ENCODE assay signal across 10 cellular contexts in genomic region chr1:203084588-203085527, GRCh38. TPM values are rescaled to one million over a fixed set of nuclear protein-coding genes. Genes with fewer than 3 reads are reported as not detected.
DNase-seq lines count a peak whose midpoint lies in the region; ATAC-seq, FAIRE-seq and TF ChIP-seq lines count a peak whose summit lies in the region.
"Had no signal": no experiment of that assay in that cellular context is flagged by ENCODE, and none has a peak within 500 bp of the region (broad histone marks: within the 10 kb centered on the region; RNA-seq: fewer than 3 reads in every experiment).

No MANE protein-coding gene starts in this region.

- no peak overlapping the region for H3K4me2 ChIP-seq in DND-41 (ENCODE audit: insufficient read depth, low read length)
- no peak overlapping the region for H3K4me2 ChIP-seq in IMR-90 (ENCODE audit: low read depth, low read length)
- H3K4me2 ChIP-seq in K562 (ENCODE audit: insufficient read depth, low read length), result no peak overlapping the region

- dilution Hi-C loops in IMR-90 (cut with HindIII; ENCODE audit: low sequenced_read_pairs, unreplicated experiment), result no loop called here

- H2AK5ac ChIP-seq in IMR-90 (ENCODE audit: low read depth, low read length), result no peak overlapping the region

- H2BK120ac ChIP-seq in IMR-90 (ENCODE audit: low read depth, low read length), result no peak overlapping the region

- H3K9ac ChIP-seq in DND-41 (ENCODE audit: low read depth, low read length) (no peak overlapping the region), IMR-90 (ENCODE audit: low read depth, low read length) (no peak overlapping the region), K562 (ENCODE audit: insufficient read depth in 1 of 2, low read depth in 2 of 2, low read length in 2 of 2) (peak overlapping the region in 1 of 2 experiments; percentile 18; a peak in 1 of 4 replicates)

- CTCF ChIA-PET in IMR-90 (lab: Yijun Ruan, JAX), result interaction anchor here (0.7 kb wide), 1 partner anchor 45 kb away, joined by 3 read pairs; no protein-coding TSS in a partner anchor
- CTCF ChIA-PET in K562 (lab: Yijun Ruan, JAX; ENCODE audit: low intra/inter-chr PET ratio), result interaction anchor here (0.7 kb wide), 1 partner anchor 32 kb away, joined by 3 read pairs; no protein-coding TSS in a partner anchor

- H3K27ac ChIP-seq in DND-41 (ENCODE audit: low read length) (no peak overlapping the region), IMR-90 (ENCODE audit: insufficient read depth, low read length) (no peak overlapping the region), K562 (ENCODE audit: extremely low read depth, low read depth, low read length) (no peak overlapping the region), neutrophil (no peak overlapping the region)
- H3K27ac ChIP-seq: dorsolateral prefrontal cortex, SK-N-MC had no signal

- intact Hi-C loops in IMR-90 (cut with micrococcal nuclease), result no loop called here
- intact Hi-C loops in K562 (cut with micrococcal nuclease), result no loop called here

- no peak overlapping the region for H2BK5ac ChIP-seq in IMR-90 (ENCODE audit: low read depth, low read length, poor library complexity, severe bottlenecking)

- H4K20me1 ChIP-seq in DND-41 (ENCODE audit: insufficient read depth, low read length) (0 out of 2 replicates have a peak, but pooled peaks cover 3% of the 10 kb centered on the region), IMR-90 (ENCODE audit: insufficient read depth, low read length) (no peaks in the 10 kb centered on the region), K562 (replicated peaks; ENCODE audit: control insufficient read depth, insufficient read depth, low read length) (peaks cover 13% of the 10 kb centered on the region)

- POLR2A ChIA-PET in IMR-90 (lab: Charles Lee; ENCODE audit: unreplicated experiment), result no interaction called here
- POLR2A ChIA-PET in K562 (lab: Yijun Ruan, JAX), result interaction anchor here (0.6 to 3.6 kb wide), 7 partner anchors 7 to 357 kb away, joined by 3 to 12 read pairs (median 4); no protein-coding TSS in a partner anchor

- TF ChIP-seq RAD21 in IMR-90 (IDR thresholded peaks at IDR 0.05; ENCODE audit: low read length), result peak; percentile 25; the same call in 1 of the 2 replicates
- TF ChIP-seq RAD21 in K562 (CRISPR knock-in tag; conservative IDR thresholded peaks at IDR 0.05 in 1 of 2, IDR thresholded peaks at IDR 0.05 in 1 of 2), result peak; percentile 25 to 66; a peak in 2 of 4 replicates

- H3K9me3 ChIP-seq in DND-41 (ENCODE audit: insufficient read depth, low read length, severe bottlenecking), result no peaks in the 10 kb centered on the region
- no peaks in the 10 kb centered on the region for H3K9me3 ChIP-seq in IMR-90 (ENCODE audit: control insufficient read depth, insufficient read depth, low read length)
- H3K9me3 ChIP-seq in K562 (replicated peaks; ENCODE audit: control insufficient read depth, insufficient read depth, low read depth, low read length), result no peaks in the 10 kb centered on the region
- H3K9me3 ChIP-seq in neutrophil, result no peaks in the 10 kb centered on the region

- no peak overlapping the region for H2AK9ac ChIP-seq in IMR-90 (replicated peaks; ENCODE audit: low read depth, low read length, poor library complexity)

- no peak overlapping the region for H3K14ac ChIP-seq in IMR-90 (replicated peaks; ENCODE audit: low read depth, low read length)

- no peaks in the 10 kb centered on the region for H3K79me2 ChIP-seq in DND-41 (ENCODE audit: insufficient read depth, low read length)
- no peaks in the 10 kb centered on the region for H3K79me2 ChIP-seq in K562 (ENCODE audit: control insufficient read depth, insufficient read depth, low read length)

- TF ChIP-seq EP300 in K562 (IDR thresholded peaks at IDR 0.05; ENCODE audit: low read length), result no peak

- in situ Hi-C loops in IMR-90 (cut with MboI; ENCODE audit: low sequenced_read_pairs), result no loop called here
- in situ Hi-C loops in K562 (cut with MboI), result no loop called here

- FAIRE-seq in K562 (lab: Jason Lieb, UNC), result peak; percentile 57

- BruUV-seq in IMR-90 (replicated peaks; lab: Mats Ljungman, UMichigan) (no TSS peak), K562 (replicated peaks; lab: Mats Ljungman, UMichigan) (no TSS peak)

- H4K5ac ChIP-seq in IMR-90 (ENCODE audit: low read depth, low read length), result no peak overlapping the region

- peaks cover 33% of the 10 kb centered on the region for H3K27me3 ChIP-seq in DND-41 (ENCODE audit: insufficient read depth, low read length, poor library complexity)
- peaks cover 67% of the 10 kb centered on the region for H3K27me3 ChIP-seq in IMR-90 (ENCODE audit: control insufficient read depth, insufficient read depth, low read length)
- H3K27me3 ChIP-seq in K562 (ENCODE audit: control insufficient read depth in 2 of 2, insufficient read depth in 2 of 2, low read length in 2 of 2), result peaks cover 46 to 72% of the 10 kb centered on the region in 2 experiments
- no peaks in the 10 kb centered on the region for H3K27me3 ChIP-seq in neutrophil
- H3K27me3 ChIP-seq: dorsolateral prefrontal cortex had no signal

- 84% methylated on average over 6 of the region's 14 CpGs; no CpG with 5 or more reads in 1 of the 2 experiments for WGBS in IMR-90 (ENCODE audit: extremely low coverage in 2 of 2, insufficient read length in 1 of 2), 2 experiments
- WGBS in K562 (ENCODE audit: insufficient coverage, low coverage, missing lambda C conversion rate), result 16% methylated on average over 14 of the region's 14 CpGs

- H4K8ac ChIP-seq in IMR-90 (ENCODE audit: low read depth in 2 of 2, low read length in 2 of 2), result no peak overlapping the region

- TF ChIP-seq CTCF in DND-41 (IDR thresholded peaks at IDR 0.05; ENCODE audit: borderline replicate concordance, extremely low read depth, low read length, poor library complexity, severe bottlenecking) (peak; percentile 66), IMR-90 (conservative IDR thresholded peaks at IDR 0.05; ENCODE audit: low read depth, low read length) (peak; percentile 41), K562 (IDR thresholded peaks at IDR 0.05 in 2 of 3, conservative IDR thresholded peaks at IDR 0.05 in 1 of 3; ENCODE audit: insufficient read depth in 2 of 3, low read depth in 1 of 3, low read length in 3 of 3) (peak; percentile 81 to 96 (median 86)), neutrophil (IDR thresholded peaks at IDR 0.05) (peak; percentile 48)

- no peak overlapping the region for H4K91ac ChIP-seq in IMR-90 (ENCODE audit: insufficient read depth, low read depth, low read length)

- H3K18ac ChIP-seq in IMR-90 (ENCODE audit: low read depth, low read length), result no peak overlapping the region

- H3K56ac ChIP-seq in IMR-90 (ENCODE audit: extremely low read depth, insufficient read depth, low read length), result no peak overlapping the region

- H3K4me1 ChIP-seq in DND-41 (ENCODE audit: insufficient read depth, low read length) (no peaks in the 10 kb centered on the region), IMR-90 (ENCODE audit: control insufficient read depth, insufficient read depth, low read length) (no peaks in the 10 kb centered on the region), K562 (replicated peaks in 1 of 2; ENCODE audit: control insufficient read depth in 2 of 2, insufficient read depth in 2 of 2, low read length in 2 of 2) (peaks cover 0 to 12% of the 10 kb centered on the region in 2 experiments; a peak in 3 of 5 replicates), neutrophil (ENCODE audit: control insufficient read depth in 1 of 2, insufficient read depth in 1 of 2, low read depth in 1 of 2, low read length in 1 of 2) (peaks cover 15 to 16% of the 10 kb centered on the region in 2 experiments)

- no peak overlapping the region for H2BK15ac ChIP-seq in IMR-90 (ENCODE audit: low read depth, low read length)

- TF ChIP-seq POLR2A in IMR-90 (IDR thresholded peaks at IDR 0.05; ENCODE audit: low read depth, low read length), result no peak
- no peak for TF ChIP-seq POLR2A in K562 (conservative IDR thresholded peaks at IDR 0.05)

- H2AFZ ChIP-seq in DND-41 (ENCODE audit: low read depth, low read length), result no peak overlapping the region
- no peak overlapping the region for H2AFZ ChIP-seq in IMR-90 (replicated peaks; ENCODE audit: low read length, poor library complexity)
- no peak overlapping the region for H2AFZ ChIP-seq in K562 (ENCODE audit: low read depth, low read length)

- no peak; the same call in 2 of the 3 replicates for ATAC-seq in DND-41 (ENCODE audit: insufficient read depth, low read depth)
- no peak for ATAC-seq in IMR-90 (ENCODE audit: low read depth)
- peak; percentile 84 for ATAC-seq in K562
- no peak for ATAC-seq in HG03095 (IDR thresholded peaks at IDR 0.05; ENCODE audit: unreplicated experiment)
- no peak for ATAC-seq in GM21381 (IDR thresholded peaks at IDR 0.05; ENCODE audit: unreplicated experiment)
- ATAC-seq in HG02610 (IDR thresholded peaks at IDR 0.05; ENCODE audit: unreplicated experiment), result no peak

- H3K79me1 ChIP-seq in IMR-90 (ENCODE audit: low read depth in 1 of 2, low read length in 2 of 2), result no peaks in the 10 kb centered on the region

- H3K9me1 ChIP-seq in IMR-90 (ENCODE audit: insufficient read depth, low read length) (no peaks in the 10 kb centered on the region), K562 (ENCODE audit: control insufficient read depth, insufficient read depth, low read length) (no peaks in the 10 kb centered on the region)

- H3K36me3 ChIP-seq in DND-41 (ENCODE audit: insufficient read depth, low read length) (no peaks in the 10 kb centered on the region), IMR-90 (ENCODE audit: control insufficient read depth, insufficient read depth, low read length) (no peaks in the 10 kb centered on the region), K562 (ENCODE audit: control insufficient read depth, insufficient read depth, low read length) (no peaks in the 10 kb centered on the region), neutrophil (peaks cover 11% of the 10 kb centered on the region)

- no peak overlapping the region for H3K4me3 ChIP-seq in DND-41 (ENCODE audit: low read depth in 1 of 2, low read length in 2 of 2)
- H3K4me3 ChIP-seq in IMR-90 (ENCODE audit: insufficient read depth, low read depth, low read length), result no peak overlapping the region
- H3K4me3 ChIP-seq in K562, result no peak overlapping the region
- no peak overlapping the region for H3K4me3 ChIP-seq in neutrophil (ENCODE audit: low read depth in 1 of 2, low read length in 1 of 2)
- H3K4me3 ChIP-seq: dorsolateral prefrontal cortex, SK-N-MC had no signal

- no peak overlapping the region for H3K4ac ChIP-seq in IMR-90 (ENCODE audit: low read depth, low read length)

- H3K23ac ChIP-seq in IMR-90 (ENCODE audit: low read depth, low read length), result no peak overlapping the region

- no peak overlapping the region for H2BK20ac ChIP-seq in IMR-90 (ENCODE audit: low read depth, low read length)

- DNase-seq in DND-41 (peak; percentile 22), IMR-90 (no peak), K562 (ENCODE audit: extremely low read depth in 1 of 4, low spot score in 3 of 4) (peak; percentile 49 to 83 (median 80)), anterior cingulate cortex (lab: John Stamatoyannopoulos, UW) (no peak)

RNA-seq across cellular contexts. Expression of gene MYOG, which starts 1.0 kb away (rescaled TPM):
- total RNA-seq in IMR-90 (2012; rRNA removed) (not detected in 2 replicates), K562 (2014; rRNA removed) (not detected in 2 replicates), K562 (2014; rRNA removed; fragmentation: Illumina TruSeq; extraction: Trizol) (not detected in 2 replicates), K562 (2015; rRNA removed; fragmentation: Illumina TruSeq; extraction: Trizol) (not detected in 2 replicates), K562 (2021) (not detected in 2 replicates)
- polyA plus RNA-seq in IMR-90 (2012; rRNA removed) (not detected in 2 replicates), K562 (2011; rRNA removed) (not detected in 2 replicates), K562 (2014; fragmentation: Illumina TruSeq; extraction: Trizol) (not detected in 2 replicates), K562 (2014; fragmentation: Nextera tagmentation; extraction: Ambion mirVana) (not detected), K562 (2014; rRNA removed) (not detected in 2 replicates)
- not detected in 2 replicates for polyA plus RNA-seq in IMR-90 (2012; cell fraction: cytosol; rRNA removed)
- not detected in 2 replicates for polyA plus RNA-seq in IMR-90 (2012; cell fraction: nucleus; rRNA removed; ENCODE audit: low replicate concordance)
- total RNA-seq in K562 (2011; cell fraction: chromatin; rRNA removed; ENCODE audit: low replicate concordance), result not detected in 2 replicates
- not detected in 2 replicates for total RNA-seq in K562 (2011; cell fraction: nucleolus; rRNA removed)
- not detected in 2 replicates for total RNA-seq in K562 (2011; cell fraction: nucleoplasm; rRNA removed)
- polyA plus RNA-seq in K562 (2011; cell fraction: cytosol; rRNA removed), result not detected in 2 replicates
- polyA plus RNA-seq in K562 (2011; cell fraction: nucleus; rRNA removed), result not detected in 2 replicates
- polyA plus RNA-seq in K562 (2012), result not detected in 2 replicates
- not detected in 2 replicates for polyA minus RNA-seq in K562 (2011; rRNA and poly(A)+ RNA removed)
- polyA minus RNA-seq in K562 (2011; cell fraction: cytosol; rRNA and poly(A)+ RNA removed), result not detected in 2 replicates
- not detected in 2 replicates for polyA minus RNA-seq in K562 (2011; cell fraction: nucleus; rRNA and poly(A)+ RNA removed)

RNA-seq across cellular contexts. Expression of gene ADORA1, which starts 42.7 kb away (rescaled TPM):
- total RNA-seq in IMR-90 (2012; rRNA removed) (under 0.01 and 0.36 TPM in 2 replicates), K562 (2014; rRNA removed) (not detected in 2 replicates), K562 (2014; rRNA removed; fragmentation: Illumina TruSeq; extraction: Trizol) (not detected in 2 replicates), K562 (2015; rRNA removed; fragmentation: Illumina TruSeq; extraction: Trizol) (not detected in 2 replicates), K562 (2021) (not detected in 2 replicates)
- polyA plus RNA-seq in IMR-90 (2012; rRNA removed) (0.56 and 0.66 TPM in 2 replicates), K562 (2011; rRNA removed) (not detected in 2 replicates), K562 (2014; fragmentation: Illumina TruSeq; extraction: Trizol) (not detected in 2 replicates), K562 (2014; fragmentation: Nextera tagmentation; extraction: Ambion mirVana) (not detected), K562 (2014; rRNA removed) (not detected in 2 replicates)
- 0.38 and 1.4 TPM in 2 replicates for polyA plus RNA-seq in IMR-90 (2012; cell fraction: cytosol; rRNA removed)
- polyA plus RNA-seq in IMR-90 (2012; cell fraction: nucleus; rRNA removed; ENCODE audit: low replicate concordance), result 0.35 and 0.48 TPM in 2 replicates
- not detected in 2 replicates for total RNA-seq in K562 (2011; cell fraction: chromatin; rRNA removed; ENCODE audit: low replicate concordance)
- not detected in 2 replicates for total RNA-seq in K562 (2011; cell fraction: nucleolus; rRNA removed)
- total RNA-seq in K562 (2011; cell fraction: nucleoplasm; rRNA removed), result not detected in 2 replicates
- polyA plus RNA-seq in K562 (2011; cell fraction: cytosol; rRNA removed), result not detected in 2 replicates
- not detected in 2 replicates for polyA plus RNA-seq in K562 (2011; cell fraction: nucleus; rRNA removed)
- 0.12 TPM in 1 of 2 replicates, not detected in the other for polyA plus RNA-seq in K562 (2012)
- not detected in 2 replicates for polyA minus RNA-seq in K562 (2011; rRNA and poly(A)+ RNA removed)
- not detected in 2 replicates for polyA minus RNA-seq in K562 (2011; cell fraction: cytosol; rRNA and poly(A)+ RNA removed)
- not detected in 2 replicates for polyA minus RNA-seq in K562 (2011; cell fraction: nucleus; rRNA and poly(A)+ RNA removed)

RNA-seq across cellular contexts. Expression of gene PPFIA4, which starts 58.6 kb away (rescaled TPM):
- 3.6 and 5.4 TPM in 2 replicates for total RNA-seq in IMR-90 (2012; rRNA removed)
- 13.7 and 14.3 TPM in 2 replicates for polyA plus RNA-seq in IMR-90 (2012; rRNA removed)
- polyA plus RNA-seq in IMR-90 (2012; cell fraction: cytosol; rRNA removed), result 6.1 and 8.4 TPM in 2 replicates
- polyA plus RNA-seq in IMR-90 (2012; cell fraction: nucleus; rRNA removed; ENCODE audit: low replicate concordance), result 166 and 173 TPM in 2 replicates
- total RNA-seq in K562 (2011; cell fraction: chromatin; rRNA removed; ENCODE audit: low replicate concordance), result 88.7 and 176 TPM in 2 replicates
- 60.7 and 63.9 TPM in 2 replicates for total RNA-seq in K562 (2011; cell fraction: nucleolus; rRNA removed)
- total RNA-seq in K562 (2011; cell fraction: nucleoplasm; rRNA removed), result 62.3 and 64.9 TPM in 2 replicates
- 0.94 and 1.00 TPM in 2 replicates for total RNA-seq in K562 (2014; rRNA removed)
- total RNA-seq in K562 (2014; rRNA removed; fragmentation: Illumina TruSeq; extraction: Trizol), result 0.22 and 0.36 TPM in 2 replicates
- total RNA-seq in K562 (2015; rRNA removed; fragmentation: Illumina TruSeq; extraction: Trizol), result 0.43 and 0.60 TPM in 2 replicates
- 1.9 and 2.0 TPM in 2 replicates for total RNA-seq in K562 (2021)
- 12.0 and 15.5 TPM in 2 replicates for polyA plus RNA-seq in K562 (2011; rRNA removed)
- polyA plus RNA-seq in K562 (2011; cell fraction: cytosol; rRNA removed), result 4.9 and 6.3 TPM in 2 replicates
- 133 and 139 TPM in 2 replicates for polyA plus RNA-seq in K562 (2011; cell fraction: nucleus; rRNA removed)
- 3.8 and 4.7 TPM in 2 replicates for polyA plus RNA-seq in K562 (2012)
- polyA plus RNA-seq in K562 (2014; fragmentation: Illumina TruSeq; extraction: Trizol), result 0.69 and 0.70 TPM in 2 replicates
- under 1 TPM; 0.07 to 0.08 TPM for polyA plus RNA-seq in K562 (2014; fragmentation: Nextera tagmentation; extraction: Ambion mirVana)
- 1.2 and 5.3 TPM in 2 replicates for polyA plus RNA-seq in K562 (2014; rRNA removed)
- polyA minus RNA-seq in K562 (2011; rRNA and poly(A)+ RNA removed), result 5.5 and 9.7 TPM in 2 replicates
- 5.2 and 6.8 TPM in 2 replicates for polyA minus RNA-seq in K562 (2011; cell fraction: cytosol; rRNA and poly(A)+ RNA removed)
- polyA minus RNA-seq in K562 (2011; cell fraction: nucleus; rRNA and poly(A)+ RNA removed), result 32.0 and 45.5 TPM in 2 replicates

Comparison
In these comparisons a context has a peak if more than half of its experiments do, and no peak if none do; other contexts are left out.
1. DNase-seq: peak in DND-41 (single experiment) and K562 (4 of 4); none in IMR-90 (single experiment) and anterior cingulate cortex (0 of 58).
2. Peak in every context shown above with its lines, with median percentiles within 50 percentile points of each other: CTCF ChIP-seq.